8 cellular contexts compared by ENCODE assay signal in the genomic region with DNA sequence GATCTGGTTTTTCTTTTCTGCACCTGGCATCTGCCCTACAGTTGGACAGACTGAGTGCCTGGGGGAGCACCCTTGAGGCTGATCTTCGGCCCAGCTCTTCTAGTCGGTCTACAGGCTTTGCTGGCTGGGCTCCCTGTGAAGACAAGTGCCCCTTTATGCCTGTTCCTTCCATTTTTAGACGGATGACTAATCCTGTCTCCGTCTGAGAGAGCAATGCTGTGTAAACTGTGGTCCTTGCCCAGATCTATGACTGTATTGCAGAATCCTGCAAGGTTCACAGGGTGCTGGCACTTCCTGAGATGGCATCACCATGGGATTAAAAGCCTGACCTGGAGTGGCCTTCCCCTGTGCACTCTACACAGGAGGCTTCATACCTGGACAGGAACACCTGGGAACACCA. TPM values are rescaled to one million over a fixed set of nuclear protein-coding genes. Genes with fewer than 3 reads are reported as not detected.
DNase-seq lines count a peak whose midpoint lies in the region; ATAC-seq and TF ChIP-seq lines count a peak whose summit lies in the region.

No MANE protein-coding gene starts in this region.

- H3K4me3 ChIP-seq in fibroblast of the aortic adventitia (ENCODE audit: low read depth, low read length), result no peak overlapping the region
- H3K4me3 ChIP-seq in tibial nerve, result no peak overlapping the region

- H3K9me3 ChIP-seq in tibial nerve, result peaks cover 0 to 15% (median 1%) of the 10 kb centered on the region in 4 donors

- H3K4me1 ChIP-seq in tibial nerve, result no peaks in the 10 kb centered on the region

- no peaks in the 10 kb centered on the region for H3K27me3 ChIP-seq in tibial nerve

- peaks cover 6% of the 10 kb centered on the region for H3K36me3 Mint-ChIP-seq in activated CD8-positive, alpha-beta memory T cell treated with anti-CD3 and anti-CD28 coated beads, Interleukin-2, amount 10 ng/mL, durations not matched to agents 7 days and 5 days

- no peaks in the 10 kb centered on the region for H3K4me1 Mint-ChIP-seq in activated CD8-positive, alpha-beta memory T cell treated with anti-CD3 and anti-CD28 coated beads, Interleukin-2, amount 10 ng/mL, durations not matched to agents 7 days and 5 days

- peaks cover 10% of the 10 kb centered on the region for H3K9me3 Mint-ChIP-seq in activated CD8-positive, alpha-beta memory T cell treated with anti-CD3 and anti-CD28 coated beads, Interleukin-2, amount 10 ng/mL, durations not matched to agents 7 days and 5 days (ENCODE audit: low read depth)

- H3K27me3 Mint-ChIP-seq in activated CD8-positive, alpha-beta memory T cell treated with anti-CD3 and anti-CD28 coated beads, Interleukin-2, amount 10 ng/mL, durations not matched to agents 7 days and 5 days, result no peaks in the 10 kb centered on the region

- H3K27ac Mint-ChIP-seq in activated CD8-positive, alpha-beta memory T cell treated with anti-CD3 and anti-CD28 coated beads, Interleukin-2, amount 10 ng/mL, durations not matched to agents 7 days and 5 days, result no peak overlapping the region

- intact Hi-C loops in posterior cingulate gyrus (cut with DNase I), result loop anchor here (2.0 kb wide), 1 partner anchor 45 kb away; no protein-coding TSS in a partner anchor

- TF ChIP-seq POLR2A in tibial nerve (IDR thresholded peaks at IDR 0.05), result no peak

- WGBS in tibial nerve, 2 donors, result 29 to 42% methylated on average over 4 of the region's 4 CpGs

- POLR2A ChIA-PET in RWPE1 (lab: Yijun Ruan, JAX; ENCODE audit: low non-redundant PET), result no interaction called here

- TF ChIP-seq EP300 in tibial nerve (IDR thresholded peaks at IDR 0.05), result no peak

- no peak for TF ChIP-seq CTCF in RWPE1 (conservative IDR thresholded peaks at IDR 0.05; ENCODE audit: low read depth)
- no peak for TF ChIP-seq CTCF in fibroblast of the aortic adventitia (IDR thresholded peaks at IDR 0.05; ENCODE audit: insufficient read depth, low read length)
- TF ChIP-seq CTCF in tibial nerve (IDR thresholded peaks at IDR 0.05), result no peak

- no peak overlapping the region for H3K4me3 Mint-ChIP-seq in activated CD8-positive, alpha-beta memory T cell treated with anti-CD3 and anti-CD28 coated beads, Interleukin-2, amount 10 ng/mL, durations not matched to agents 7 days and 5 days

- H3K27ac ChIP-seq in RWPE1 (peak overlapping the region; percentile 50), tibial nerve (no peak overlapping the region)

- no peak for ATAC-seq in activated CD8-positive, alpha-beta memory T cell treated with anti-CD3 and anti-CD28 coated beads, Interleukin-2, amount 10 ng/mL, durations not matched to agents 7 days and 5 days
- no peak for ATAC-seq in HG02885 (IDR thresholded peaks at IDR 0.05; ENCODE audit: poor library complexity, unreplicated experiment)
- no peak for ATAC-seq in HG03196 (IDR thresholded peaks at IDR 0.05; ENCODE audit: unreplicated experiment)

- DNase-seq in GM03348 (ENCODE audit: low spot score), result peak; percentile 58
- peak; percentile 75 for DNase-seq in RWPE1 (ENCODE audit: low spot score)
- DNase-seq in fibroblast of the aortic adventitia (ENCODE audit: low read depth), result peak; percentile 82
- peak; percentile 41 to 95 (median 82) for DNase-seq in posterior cingulate gyrus
- no peak for DNase-seq in activated CD8-positive, alpha-beta memory T cell treated with anti-CD3 and anti-CD28 coated beads, Interleukin-2, amount 10 ng/mL, durations not matched to agents 7 days and 5 days
- DNase-seq in tibial nerve (ENCODE audit: low spot score in 2 of 2), result no peak

- no peaks in the 10 kb centered on the region for H3K36me3 ChIP-seq in tibial nerve

- CTCF ChIA-PET in RWPE1 (lab: Yijun Ruan, JAX), result no interaction called here
- CTCF ChIA-PET in activated CD8-positive, alpha-beta memory T cell treated with anti-CD3 and anti-CD28 coated beads, Interleukin-2, amount 10 ng/mL, durations not matched to agents 7 days and 5 days (lab: Charles Lee), result no interaction called here

RNA-seq across cellular contexts. Expression of a gene that starts 47.6 kb away (rescaled TPM):
- total RNA-seq in fibroblast of the aortic adventitia (ENCODE audit: low replicate concordance) (1.4 and 3.1 TPM in 2 replicates), tibial nerve (1 to 10 TPM in 2 of 4 donors, not detected in 2; 1.0 to 1.5 TPM)
- under 1 TPM; 0.73 to 0.82 TPM for total RNA-seq in activated CD8-positive, alpha-beta memory T cell treated with anti-CD3 and anti-CD28 coated beads, Interleukin-2, amount 10 ng/mL, durations not matched to agents 7 days and 5 days

Comparison
In these comparisons a context has a peak if more than half of its experiments do, and no peak if none do; other contexts are left out.
1. DNase-seq: peak in GM03348 (single experiment), RWPE1 (single experiment), fibroblast of the aortic adventitia (single experiment) and posterior cingulate gyrus (10 of 10); none in activated CD8-positive, alpha-beta memory T cell treated with anti-CD3 and anti-CD28 coated beads, Interleukin-2, amount 10 ng/mL, durations not matched to agents 7 days and 5 days (single experiment) and tibial nerve (0 of 2).